Comparison of ENCODE assay signal across 16 cellular contexts in the genomic region with DNA sequence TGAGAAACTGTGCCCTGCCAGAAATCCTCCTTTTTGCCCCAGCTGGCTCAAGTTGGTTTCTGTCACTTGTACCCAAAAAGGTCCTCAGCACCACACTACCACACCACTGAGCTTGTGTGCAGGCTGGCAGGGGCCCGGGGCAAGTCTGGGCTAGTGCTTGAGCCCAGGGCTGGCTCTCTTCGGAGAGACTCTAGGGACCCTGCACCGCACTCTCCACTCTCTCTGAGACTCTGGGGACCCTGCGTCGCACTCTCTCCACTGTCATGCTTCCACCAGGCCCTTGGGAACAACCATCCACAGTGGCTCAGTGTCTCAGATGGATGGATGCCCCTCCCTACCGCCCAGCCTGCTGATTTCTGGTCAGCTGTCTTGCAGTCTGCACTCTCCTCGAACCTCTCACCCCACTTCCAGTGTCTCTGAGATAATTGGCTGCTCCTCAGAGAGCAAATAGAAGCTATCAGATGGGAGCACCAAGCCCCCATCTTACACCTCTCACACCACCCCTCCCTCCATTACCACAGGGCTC. TPM values are rescaled to one million over a fixed set of nuclear protein-coding genes. Genes with fewer than 3 reads are reported as not detected.
DNase-seq lines count a peak whose midpoint lies in the region; ATAC-seq, FAIRE-seq and TF ChIP-seq lines count a peak whose summit lies in the region.
"Had no signal": no experiment of that assay in that cellular context is flagged by ENCODE, and none has a peak within 500 bp of the region (broad histone marks: within the 10 kb centered on the region; RNA-seq: fewer than 3 reads in every experiment).

No MANE protein-coding gene starts in this region.

- ATAC-seq in T-cell (replicated peaks in 1 of 4): no peak
- no peak for ATAC-seq in HG02970 (IDR thresholded peaks at IDR 0.05; ENCODE audit: low FRiP score, unreplicated experiment)
- ATAC-seq: Panc1, sciatic nerve had no signal

- POLR2A ChIA-PET in MCF 10A (lab: Yijun Ruan, JAX): interaction anchor here (0.8 to 1.6 kb wide), 2 partner anchors 48 to 105 kb away, joined by 3 to 4 read pairs; a partner anchor contains a TSS
- POLR2A ChIA-PET in T-cell (lab: Charles Lee): no interaction called here

- H3K9ac ChIP-seq in keratinocyte (ENCODE audit: control insufficient read depth, extremely low read depth, insufficient read depth, low read length): no peak overlapping the region

- H3K4me1 ChIP-seq in breast epithelium: peaks cover 15 to 21% of the 10 kb centered on the region in 2 donors
- H3K4me1 ChIP-seq in keratinocyte (ENCODE audit: control insufficient read depth, extremely low read depth, insufficient read depth, low read length): peaks cover 35% of the 10 kb centered on the region

- intact Hi-C loops in MCF 10A (cut with micrococcal nuclease): no loop called here
- intact Hi-C loops in breast epithelium (cut with DNase I; ENCODE audit: low total_unique reads): no loop called here

- H3K9me1 ChIP-seq in keratinocyte (ENCODE audit: control insufficient read depth, extremely low read depth, insufficient read depth, low read length): peaks cover 6% of the 10 kb centered on the region

- H3K4me3 Mint-ChIP-seq in MCF 10A (ENCODE audit: unreplicated experiment) (peak overlapping the region; percentile 36), T-cell (peak overlapping the region; percentile 64 to 91 (median 71))

- no peak overlapping the region for H3K27ac ChIP-seq in breast epithelium
- H3K27ac ChIP-seq in keratinocyte (ENCODE audit: control insufficient read depth, insufficient read depth, low read length): no peak overlapping the region

- no peak for TF ChIP-seq CTCF in MCF 10A (IDR thresholded peaks at IDR 0.05; ENCODE audit: unreplicated experiment)
- no peak for TF ChIP-seq CTCF in breast epithelium (IDR thresholded peaks at IDR 0.05)
- no peak for TF ChIP-seq CTCF in keratinocyte (optimal IDR thresholded peaks at IDR 0.05 in 1 of 3, IDR thresholded peaks at IDR 0.05 in 1 of 3, conservative IDR thresholded peaks at IDR 0.05 in 1 of 3; ENCODE audit: extremely low read depth in 1 of 3, insufficient read depth in 2 of 3, low read length in 3 of 3)

- H3K9me3 Mint-ChIP-seq in MCF 10A (ENCODE audit: unreplicated experiment): no peaks in the 10 kb centered on the region
- no peaks in the 10 kb centered on the region for H3K9me3 Mint-ChIP-seq in T-cell

- DNase-seq in MCF 10A (ENCODE audit: unreplicated experiment) (no peak), breast epithelium (ENCODE audit: low spot score in 2 of 2) (no peak), T-cell (no peak), keratinocyte (ENCODE audit: low read depth, low spot score) (no peak), GM19238 (ENCODE audit: insufficient read length, low spot score) (no peak), epidermal melanocyte (ENCODE audit: insufficient read length, low spot score) (no peak)
- DNase-seq in activated effector memory CD4-positive, alpha-beta T cell treated with Interleukin-2 at 50 U/mL for 16 hours: no peak
- DNase-seq: activated CD4-positive, alpha-beta T cell treated with anti-CD3 and anti-CD28 coated beads, Interleukin-2, amount 50 U/mL, for 4 hours; anterior cingulate cortex; C1 segment of cervical spinal cord; foreskin fibroblast had no signal

- no TSS peak for BruUV-seq in MCF 10A (replicated peaks; lab: Mats Ljungman, UMichigan)

- FAIRE-seq in keratinocyte (lab: Jason Lieb, UNC): peak; percentile 64

- TF ChIP-seq POLR2A in breast epithelium (IDR thresholded peaks at IDR 0.05): no peak

- H3K27me3 Mint-ChIP-seq in MCF 10A (ENCODE audit: insufficient read depth, unreplicated experiment) (no peaks in the 10 kb centered on the region), T-cell (peaks cover 0 to 5% of the 10 kb centered on the region in 2 donors)

- H3K36me3 ChIP-seq in breast epithelium (no peaks in the 10 kb centered on the region), keratinocyte (ENCODE audit: control insufficient read depth in 2 of 2, extremely low read depth in 1 of 2, insufficient read depth in 2 of 2, low read length in 2 of 2) (peaks cover 1 to 16% of the 10 kb centered on the region in 2 experiments)

- peak overlapping the region; percentile 46 for H3K4me2 ChIP-seq in keratinocyte (ENCODE audit: control insufficient read depth, extremely low read depth, insufficient read depth, low read depth, low read length)

- H4K20me1 ChIP-seq in keratinocyte (ENCODE audit: control insufficient read depth, extremely low read depth, insufficient read depth, low read length): peaks cover 21% of the 10 kb centered on the region

- H3K27ac Mint-ChIP-seq in MCF 10A (ENCODE audit: low read depth, unreplicated experiment) (no peak overlapping the region), T-cell (peak overlapping the region in 1 of 2 donors; percentile 5)

- H2AFZ ChIP-seq in keratinocyte (ENCODE audit: control insufficient read depth, low read length): peak overlapping the region; percentile 47

- H3K4me3 ChIP-seq in breast epithelium: no peak overlapping the region
- no peak overlapping the region for H3K4me3 ChIP-seq in keratinocyte (ENCODE audit: control insufficient read depth in 2 of 3, extremely low read depth in 1 of 3, insufficient read depth in 2 of 3, low read depth in 1 of 3, low read length in 3 of 3)
- H3K4me3 ChIP-seq: HAP-1 had no signal

- peaks cover 27% of the 10 kb centered on the region for H3K79me2 ChIP-seq in keratinocyte (ENCODE audit: control insufficient read depth, insufficient read depth, low read length)

- dilution Hi-C loops in keratinocyte (cut with MboI; ENCODE audit: extremely low pct_ligation_motif_present, low sequenced_read_pairs): no loop called here

- CTCF ChIA-PET in MCF 10A (lab: Yijun Ruan, JAX) (interaction anchor here (0.6 to 1.7 kb wide), 3 partner anchors 21 to 235 kb away, joined by 3 to 5 read pairs (median 4); no protein-coding TSS in a partner anchor), T-cell (lab: Charles Lee) (no interaction called here)

- H3K9me3 ChIP-seq in breast epithelium: no peaks in the 10 kb centered on the region
- H3K9me3 ChIP-seq in keratinocyte (ENCODE audit: control insufficient read depth, low read depth, low read length): no peaks in the 10 kb centered on the region
- H3K9me3 ChIP-seq: HAP-1 had no signal

- H3K27me3 ChIP-seq in breast epithelium: peaks cover 6 to 8% of the 10 kb centered on the region in 2 donors
- H3K27me3 ChIP-seq in keratinocyte (ENCODE audit: control insufficient read depth, extremely low read depth, insufficient read depth, low read length): peaks cover 14% of the 10 kb centered on the region

- H3K36me3 Mint-ChIP-seq in MCF 10A (ENCODE audit: insufficient read depth, unreplicated experiment) (peaks cover 14% of the 10 kb centered on the region), T-cell (peaks cover 8% of the 10 kb centered on the region)

- H3K4me1 Mint-ChIP-seq in MCF 10A (ENCODE audit: insufficient read depth, unreplicated experiment) (peaks cover 27% of the 10 kb centered on the region), T-cell (peaks cover 34 to 37% (median 36%) of the 10 kb centered on the region in 3 donors)

RNA-seq across cellular contexts. Expression of a gene that starts 2.0 kb away (rescaled TPM):
- total RNA-seq in MCF 10A (2022) (82.1 and 106 TPM in 2 replicates), breast epithelium (10 to 100 TPM; 30.6 to 33.1 (median 30.6) TPM), T-cell (100 to 1,000 TPM; 193 to 318 (median 308) TPM)
- polyA plus RNA-seq in keratinocyte: 16.2 to 34.4 TPM (median 25.8 TPM) in 3 replicates
- 29.5 TPM for polyA plus RNA-seq in keratinocyte (2011; ENCODE audit: low read depth)
- polyA plus RNA-seq in keratinocyte (2011; cell fraction: cytosol; rRNA removed): 13.8 and 31.0 TPM in 2 replicates
- 54.5 and 72.8 TPM in 2 replicates for polyA plus RNA-seq in keratinocyte (2011; cell fraction: nucleus; rRNA removed)
- 41.6 and 46.7 TPM in 2 replicates for polyA plus RNA-seq in keratinocyte (2012; ENCODE audit: low replicate concordance)
- polyA minus RNA-seq in keratinocyte: 55.4 to 126 TPM (median 62.6 TPM) in 3 replicates
- 106 TPM for polyA minus RNA-seq in keratinocyte (2011; cell fraction: cytosol; rRNA and poly(A)+ RNA removed)
- polyA minus RNA-seq in keratinocyte (2011; cell fraction: nucleus; rRNA and poly(A)+ RNA removed): 65.5 and 70.3 TPM in 2 replicates

RNA-seq across cellular contexts. Expression of a gene that starts 4.5 kb away (rescaled TPM):
- 35.4 and 39.7 TPM in 2 replicates for total RNA-seq in MCF 10A (2022)
- under 1 TPM in 2 of 3 donors, not detected in 1; 0.59 to 0.98 TPM for total RNA-seq in breast epithelium
- 10 to 100 TPM in 3 of 5 donors, 1 to 10 TPM in 2; 1.5 to 11.3 (median 10.7) TPM for total RNA-seq in T-cell
- polyA plus RNA-seq in keratinocyte: 0.21 to 0.54 TPM (median 0.27 TPM) in 3 replicates
- polyA plus RNA-seq in keratinocyte (2011; ENCODE audit: low read depth): 1.5 TPM
- polyA plus RNA-seq in keratinocyte (2011; cell fraction: cytosol; rRNA removed): 0.55 and 0.86 TPM in 2 replicates
- 1.7 and 2.0 TPM in 2 replicates for polyA plus RNA-seq in keratinocyte (2011; cell fraction: nucleus; rRNA removed)
- 0.79 and 6.0 TPM in 2 replicates for polyA plus RNA-seq in keratinocyte (2012; ENCODE audit: low replicate concordance)
- 0.22 to 0.95 TPM (median 0.46 TPM) in 3 replicates for polyA minus RNA-seq in keratinocyte
- 1.2 TPM for polyA minus RNA-seq in keratinocyte (2011; cell fraction: cytosol; rRNA and poly(A)+ RNA removed)
- 0.95 and 1.2 TPM in 2 replicates for polyA minus RNA-seq in keratinocyte (2011; cell fraction: nucleus; rRNA and poly(A)+ RNA removed)
- total RNA-seq: G401 had no signal

RNA-seq across cellular contexts. Expression of a gene that starts 9.8 kb away (rescaled TPM):
- 0.63 and 1.6 TPM in 2 replicates for total RNA-seq in MCF 10A (2022)
- not detected for total RNA-seq in breast epithelium
- under 1 TPM in 4 of 5 donors, not detected in 1; 0.36 to 0.70 (median 0.54) TPM for total RNA-seq in T-cell
- not detected in 3 replicates for polyA plus RNA-seq in keratinocyte
- polyA plus RNA-seq in keratinocyte (2011; ENCODE audit: low read depth): not detected
- not detected in 2 replicates for polyA plus RNA-seq in keratinocyte (2011; cell fraction: cytosol; rRNA removed)
- 0.11 TPM in 1 of 2 replicates, not detected in the other for polyA plus RNA-seq in keratinocyte (2011; cell fraction: nucleus; rRNA removed)
- 0.30 TPM in 1 of 2 replicates, not detected in the other for polyA plus RNA-seq in keratinocyte (2012; ENCODE audit: low replicate concordance)
- not detected in 3 replicates for polyA minus RNA-seq in keratinocyte
- not detected for polyA minus RNA-seq in keratinocyte (2011; cell fraction: cytosol; rRNA and poly(A)+ RNA removed)
- not detected in 2 replicates for polyA minus RNA-seq in keratinocyte (2011; cell fraction: nucleus; rRNA and poly(A)+ RNA removed)
- total RNA-seq: sciatic nerve had no signal

RNA-seq across cellular contexts. Expression of a gene that starts 30.6 kb away (rescaled TPM):
- 49.4 and 50.9 TPM in 2 replicates for total RNA-seq in MCF 10A (2022)
- 10 to 100 TPM; 35.7 to 54.9 (median 39.5) TPM for total RNA-seq in breast epithelium
- 100 to 1,000 TPM in 4 of 5 donors, 10 to 100 TPM in 1; 90.5 to 188 (median 185) TPM for total RNA-seq in T-cell
- polyA plus RNA-seq in keratinocyte: 13.2 to 29.4 TPM (median 22.0 TPM) in 3 replicates
- polyA plus RNA-seq in keratinocyte (2011; ENCODE audit: low read depth): 3.1 TPM
- polyA plus RNA-seq in keratinocyte (2011; cell fraction: cytosol; rRNA removed): 6.5 and 18.4 TPM in 2 replicates
- 104 and 135 TPM in 2 replicates for polyA plus RNA-seq in keratinocyte (2011; cell fraction: nucleus; rRNA removed)
- polyA plus RNA-seq in keratinocyte (2012; ENCODE audit: low replicate concordance): 13.9 and 37.9 TPM in 2 replicates
- polyA minus RNA-seq in keratinocyte: 23.4 to 35.9 TPM (median 23.7 TPM) in 3 replicates
- 63.7 TPM for polyA minus RNA-seq in keratinocyte (2011; cell fraction: cytosol; rRNA and poly(A)+ RNA removed)
- polyA minus RNA-seq in keratinocyte (2011; cell fraction: nucleus; rRNA and poly(A)+ RNA removed): 60.1 and 63.4 TPM in 2 replicates

RNA-seq across cellular contexts. Expression of a gene that starts 31.1 kb away (rescaled TPM):
- total RNA-seq in MCF 10A (2022) (31.6 and 39.8 TPM in 2 replicates), breast epithelium (10 to 100 TPM; 25.9 to 48.2 (median 43.0) TPM), T-cell (100 to 1,000 TPM in 2 of 5 donors, 10 to 100 TPM in 3; 80.1 to 110 (median 94.6) TPM)
- polyA plus RNA-seq in keratinocyte: 11.0 to 16.4 TPM (median 11.4 TPM) in 3 replicates
- 7.2 TPM for polyA plus RNA-seq in keratinocyte (2011; ENCODE audit: low read depth)
- 7.3 and 9.1 TPM in 2 replicates for polyA plus RNA-seq in keratinocyte (2011; cell fraction: cytosol; rRNA removed)
- polyA plus RNA-seq in keratinocyte (2011; cell fraction: nucleus; rRNA removed): 18.5 and 20.4 TPM in 2 replicates
- 11.4 and 22.5 TPM in 2 replicates for polyA plus RNA-seq in keratinocyte (2012; ENCODE audit: low replicate concordance)
- 12.1 to 31.3 TPM (median 15.6 TPM) in 3 replicates for polyA minus RNA-seq in keratinocyte
- polyA minus RNA-seq in keratinocyte (2011; cell fraction: cytosol; rRNA and poly(A)+ RNA removed): 25.3 TPM
- polyA minus RNA-seq in keratinocyte (2011; cell fraction: nucleus; rRNA and poly(A)+ RNA removed): 7.0 and 7.7 TPM in 2 replicates
